In the genomic region with DNA sequence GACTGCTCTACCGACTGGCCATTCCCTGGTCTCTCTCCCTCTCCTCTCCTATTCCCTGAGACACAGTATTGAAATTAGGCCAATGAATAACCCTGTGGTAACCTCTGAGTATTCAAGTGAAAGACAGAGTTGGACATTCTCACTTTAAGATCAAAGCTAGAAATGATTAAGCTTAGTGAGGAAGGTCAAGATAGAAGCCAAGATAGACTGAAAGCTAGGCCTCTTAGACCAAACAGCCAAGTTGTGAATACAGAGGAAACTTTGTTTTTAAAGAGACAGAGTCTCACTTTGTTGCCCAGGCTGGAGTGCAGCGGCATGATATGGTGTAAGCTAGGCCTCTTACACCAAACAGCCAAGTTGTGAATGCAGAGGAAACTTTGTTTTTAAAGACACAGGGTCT, we compare ENCODE assay signal across 15 cellular contexts.
DNase-seq lines count a peak whose midpoint lies in the region; ATAC-seq and TF ChIP-seq lines count a peak whose summit lies in the region.
"Had no signal": no experiment of that assay in that cellular context is flagged by ENCODE, and none has a peak within 500 bp of the region (broad histone marks: within the 10 kb centered on the region; RNA-seq: fewer than 3 reads in every experiment).

No MANE protein-coding gene starts in this region.

- CTCF ChIA-PET in CD8-positive, alpha-beta T cell (lab: Charles Lee), result no interaction called here

- POLR2A ChIA-PET in CD8-positive, alpha-beta T cell (lab: Charles Lee), result no interaction called here

- H3K27me3 ChIP-seq in CD8-positive, alpha-beta T cell (ENCODE audit: insufficient read depth, low read length), result no peaks in the 10 kb centered on the region
- no peaks in the 10 kb centered on the region for H3K27me3 ChIP-seq in esophagus muscularis mucosa
- H3K27me3 ChIP-seq: SJSA1 had no signal

- no peak for ATAC-seq in CD8-positive, alpha-beta T cell
- peak; percentile 95 for ATAC-seq in GM19438 (IDR thresholded peaks at IDR 0.05; ENCODE audit: low read depth, unreplicated experiment)
- ATAC-seq in HG03354 (IDR thresholded peaks at IDR 0.05; ENCODE audit: poor library complexity, severe bottlenecking, unreplicated experiment), result peak; percentile 90
- ATAC-seq: mucosa of descending colon had no signal

- no peak for DNase-seq in CD8-positive, alpha-beta T cell
- DNase-seq in kidney tubule cell (ENCODE audit: low spot score) (peak; percentile 82), NCI-H1436 treated with DMSO at 0.1 percent for 48 hours (lab: John Stamatoyannopoulos, UW) (no peak), esophagus muscularis mucosa (ENCODE audit: extremely low spot score) (no peak), NOMO-1 treated with DMSO at 0.1 percent for 48 hours (lab: John Stamatoyannopoulos, UW; ENCODE audit: unreplicated experiment) (no peak)
- no peak for DNase-seq in stimulated activated CD4-positive, alpha-beta T cell treated with anti-CD3 and anti-CD28 coated beads, Interleukin-1b, Interleukin-23, amount 100 ng/mL, for 48 hours
- DNase-seq: activated B cell treated with CpG ODN at 0.5 μM for 24 hours; activated T-cell treated with anti-CD3 and anti-CD28 coated beads for 4 hours; cortex of kidney; mucosa of descending colon; NCI-H2029; NK-92 treated with Interleukin-12 subunit alpha and Interleukin-12 subunit beta, amount 100 ng/mL, for 24 hours had no signal

- WGBS in esophagus muscularis mucosa, result 80% methylated on average over 2 of the region's 2 CpGs

- H3K9me3 ChIP-seq in CD8-positive, alpha-beta T cell (ENCODE audit: low read length), result no peaks in the 10 kb centered on the region
- no peaks in the 10 kb centered on the region for H3K9me3 ChIP-seq in esophagus muscularis mucosa
- H3K9me3 ChIP-seq: mucosa of descending colon, SJSA1 had no signal

- H3K4me1 Mint-ChIP-seq in CD8-positive, alpha-beta T cell (ENCODE audit: low read depth), result peaks cover 57% of the 10 kb centered on the region

- no peak overlapping the region for H3K27ac ChIP-seq in CD8-positive, alpha-beta T cell (ENCODE audit: low read depth, low read length)
- no peak overlapping the region for H3K27ac ChIP-seq in esophagus muscularis mucosa (replicated peaks in 1 of 4)
- H3K27ac ChIP-seq: SJSA1 had no signal

- H3K4me3 Mint-ChIP-seq in CD8-positive, alpha-beta T cell, result peak overlapping the region; percentile 64
- H3K4me3 Mint-ChIP-seq: activated B cell treated with CpG ODN at 0.5 μM for 24 hours had no signal

- intact Hi-C loops in CD8-positive, alpha-beta T cell (cut with DNase I, micrococcal nuclease), result no loop called here
- intact Hi-C loops in esophagus muscularis mucosa (cut with DNase I), result no loop called here

- no peak for TF ChIP-seq CTCF in CD8-positive, alpha-beta T cell (IDR thresholded peaks at IDR 0.05)
- TF ChIP-seq CTCF in esophagus muscularis mucosa (IDR thresholded peaks at IDR 0.05), result no peak

- H3K4me1 ChIP-seq in CD8-positive, alpha-beta T cell (ENCODE audit: insufficient read depth, low read length), result peaks cover 32% of the 10 kb centered on the region
- peaks cover 23 to 57% (median 40%) of the 10 kb centered on the region in 4 donors for H3K4me1 ChIP-seq in esophagus muscularis mucosa
- H3K4me1 ChIP-seq: SJSA1 had no signal

- TF ChIP-seq EP300 in esophagus muscularis mucosa (IDR thresholded peaks at IDR 0.05), result no peak

- no peaks in the 10 kb centered on the region for H3K9me3 Mint-ChIP-seq in CD8-positive, alpha-beta T cell
- H3K9me3 Mint-ChIP-seq: activated B cell treated with CpG ODN at 0.5 μM for 24 hours had no signal

- H3K36me3 ChIP-seq in CD8-positive, alpha-beta T cell (ENCODE audit: insufficient read depth, low read length), result no peaks in the 10 kb centered on the region
- H3K36me3 ChIP-seq in esophagus muscularis mucosa, result no peaks in the 10 kb centered on the region
- H3K36me3 ChIP-seq: SJSA1 had no signal

- H3K27me3 Mint-ChIP-seq in CD8-positive, alpha-beta T cell (ENCODE audit: low read depth), result no peaks in the 10 kb centered on the region
- H3K27me3 Mint-ChIP-seq: activated B cell treated with CpG ODN at 0.5 μM for 24 hours had no signal

- TF ChIP-seq POLR2A in esophagus muscularis mucosa (IDR thresholded peaks at IDR 0.05; ENCODE audit: low read depth), result no peak

- H3K36me3 Mint-ChIP-seq in CD8-positive, alpha-beta T cell, result peaks cover 13% of the 10 kb centered on the region

- no peak overlapping the region for H3K4me3 ChIP-seq in CD8-positive, alpha-beta T cell (ENCODE audit: low read depth, low read length)
- no peak overlapping the region for H3K4me3 ChIP-seq in esophagus muscularis mucosa
- H3K4me3 ChIP-seq: mucosa of descending colon, SJSA1 had no signal

- peak overlapping the region; percentile 58 for H3K27ac Mint-ChIP-seq in CD8-positive, alpha-beta T cell
